20 cellular contexts compared by ENCODE assay signal in genomic region chr6:82740066-82740465, GRCh38.
DNase-seq lines count a peak whose midpoint lies in the region; ATAC-seq and TF ChIP-seq lines count a peak whose summit lies in the region.
"Had no signal": no experiment of that assay in that cellular context is flagged by ENCODE, and none has a peak within 500 bp of the region (broad histone marks: within the 10 kb centered on the region; RNA-seq: fewer than 3 reads in every experiment).

No MANE protein-coding gene starts in this region.

- H3K36me3 Mint-ChIP-seq in brain, result no peaks in the 10 kb centered on the region
- H3K36me3 Mint-ChIP-seq in neural progenitor cell, result no peaks in the 10 kb centered on the region
- H3K36me3 Mint-ChIP-seq in activated T-helper 1 cell treated with anti-CD3 and anti-CD28 coated beads, Interleukin-12 subunit alpha, Interleukin-12 subunit beta, Interleukin-2, Interleukin-4 antibody, amounts not matched to agents 30 ng/mL and 10 ng/mL and 1 ng/mL, durations not matched to agents 14 hours and 24 hours and 36 hours (ENCODE audit: low read depth), result no peaks in the 10 kb centered on the region

- H3K4me3 Mint-ChIP-seq in brain (peak overlapping the region in 2 of 5 experiments; percentile 6 to 28), neural progenitor cell (peak overlapping the region; percentile 20)
- H3K4me3 Mint-ChIP-seq in activated T-helper 1 cell treated with anti-CD3 and anti-CD28 coated beads, Interleukin-12 subunit alpha, Interleukin-12 subunit beta, Interleukin-2, Interleukin-4 antibody, amounts not matched to agents 30 ng/mL and 10 ng/mL and 1 ng/mL, durations not matched to agents 14 hours and 24 hours and 36 hours, result no peak overlapping the region

- peak overlapping the region; percentile 65 for H3K4me2 ChIP-seq in neural progenitor cell
- H3K4me2 ChIP-seq: A549 had no signal

- H3K9me3 Mint-ChIP-seq in brain (no peaks in the 10 kb centered on the region), neural progenitor cell (peaks cover 3% of the 10 kb centered on the region)
- no peaks in the 10 kb centered on the region for H3K9me3 Mint-ChIP-seq in activated T-helper 1 cell treated with anti-CD3 and anti-CD28 coated beads, Interleukin-12 subunit alpha, Interleukin-12 subunit beta, Interleukin-2, Interleukin-4 antibody, amounts not matched to agents 30 ng/mL and 10 ng/mL and 1 ng/mL, durations not matched to agents 14 hours and 24 hours and 36 hours

- no peak for ATAC-seq in upper lobe of left lung (ENCODE audit: low FRiP score in 2 of 2)
- ATAC-seq: A549, Panc1, SK-N-SH treated with all-trans-retinoic acid at 6 μM for 48 hours had no signal

- WGBS in HUES64, result 85% methylated on average over 4 of the region's 4 CpGs
- 61 to 80% methylated on average over 4 of the region's 4 CpGs for WGBS in upper lobe of left lung, 2 donors

- H3K4me3 ChIP-seq in HUES64 (ENCODE audit: low read length), result no peak overlapping the region
- H3K4me3 ChIP-seq in neural progenitor cell, result no peak overlapping the region
- H3K4me3 ChIP-seq in upper lobe of left lung, result no peak overlapping the region
- H3K4me3 ChIP-seq: A549 had no signal

- H3K27me3 Mint-ChIP-seq in brain (peaks cover 3% of the 10 kb centered on the region), neural progenitor cell (ENCODE audit: insufficient read depth, low read depth) (peaks cover 2% of the 10 kb centered on the region)
- peaks cover 2% of the 10 kb centered on the region for H3K27me3 Mint-ChIP-seq in activated T-helper 1 cell treated with anti-CD3 and anti-CD28 coated beads, Interleukin-12 subunit alpha, Interleukin-12 subunit beta, Interleukin-2, Interleukin-4 antibody, amounts not matched to agents 30 ng/mL and 10 ng/mL and 1 ng/mL, durations not matched to agents 14 hours and 24 hours and 36 hours (ENCODE audit: insufficient read depth)

- H2AFZ ChIP-seq in neural progenitor cell (replicated peaks), result no peak overlapping the region

- no peaks in the 10 kb centered on the region for H3K79me2 ChIP-seq in neural progenitor cell (ENCODE audit: low read depth)

- no peak for TF ChIP-seq POLR2A in upper lobe of left lung (IDR thresholded peaks at IDR 0.05)

- H3K4me1 Mint-ChIP-seq in brain, result peaks cover 50% of the 10 kb centered on the region
- peaks cover 87% of the 10 kb centered on the region for H3K4me1 Mint-ChIP-seq in neural progenitor cell
- no peaks in the 10 kb centered on the region for H3K4me1 Mint-ChIP-seq in activated T-helper 1 cell treated with anti-CD3 and anti-CD28 coated beads, Interleukin-12 subunit alpha, Interleukin-12 subunit beta, Interleukin-2, Interleukin-4 antibody, amounts not matched to agents 30 ng/mL and 10 ng/mL and 1 ng/mL, durations not matched to agents 14 hours and 24 hours and 36 hours (ENCODE audit: low read depth)

- H3K36me3 ChIP-seq in HUES64 (ENCODE audit: insufficient read depth, low read length) (no peaks in the 10 kb centered on the region), neural progenitor cell (no peaks in the 10 kb centered on the region), upper lobe of left lung (no peaks in the 10 kb centered on the region)
- H3K36me3 ChIP-seq: BE2C had no signal

- TF ChIP-seq EP300 in upper lobe of left lung (IDR thresholded peaks at IDR 0.05), result no peak

- peak overlapping the region; percentile 68 for H3K27ac ChIP-seq in HUES64 (ENCODE audit: low read depth, low read length)
- peak overlapping the region; percentile 96 for H3K27ac ChIP-seq in neural progenitor cell
- no peak overlapping the region for H3K27ac ChIP-seq in upper lobe of left lung
- H3K27ac ChIP-seq: A549 had no signal

- H3F3A ChIP-seq in neural progenitor cell (ENCODE audit: low read depth), result peaks cover 63% of the 10 kb centered on the region

- intact Hi-C loops in activated T-helper 1 cell treated with anti-CD3 and anti-CD28 coated beads, Interleukin-12 subunit alpha, Interleukin-12 subunit beta, Interleukin-2, Interleukin-4 antibody, amounts not matched to agents 30 ng/mL and 10 ng/mL and 1 ng/mL, durations not matched to agents 14 hours and 24 hours and 36 hours (cut with micrococcal nuclease), result no loop called here

- peak overlapping the region; percentile 48; the same call in 1 of the 2 replicates for H3K9ac ChIP-seq in HUES64 (ENCODE audit: low read depth, low read length)
- no peak overlapping the region for H3K9ac ChIP-seq in neural progenitor cell

- peak; percentile 27 for DNase-seq in Ammon's horn (ENCODE audit: low spot score)
- DNase-seq in neural progenitor cell (ENCODE audit: low spot score), result no peak
- DNase-seq in upper lobe of left lung, result no peak
- no peak for DNase-seq in activated T-helper 1 cell treated with anti-CD3 and anti-CD28 coated beads, Interleukin-12 subunit alpha, Interleukin-12 subunit beta, Interleukin-2, Interleukin-4 antibody, amounts not matched to agents 30 ng/mL and 10 ng/mL and 1 ng/mL, durations not matched to agents 14 hours and 24 hours and 36 hours (ENCODE audit: low spot score)
- DNase-seq in NCI-H2196 (lab: John Stamatoyannopoulos, UW; ENCODE audit: unreplicated experiment), result no peak
- DNase-seq: BE2C, DMS79, H7, KG1, NCI-H1092, NCI-H1436, NCI-H2029, NCI-H2171 treated with DMSO at 0.1 percent for 48 hours, NCI-H446, NCI-H526 had no signal

- TF ChIP-seq CTCF in brain (conservative IDR thresholded peaks at IDR 0.05), result no peak
- no peak for TF ChIP-seq CTCF in neural progenitor cell (IDR thresholded peaks at IDR 0.05)
- TF ChIP-seq CTCF in upper lobe of left lung (IDR thresholded peaks at IDR 0.05), result no peak

- no peaks in the 10 kb centered on the region for H4K20me1 ChIP-seq in neural progenitor cell (ENCODE audit: low read depth)

- H3K9me3 ChIP-seq in HUES64 (ENCODE audit: insufficient read depth, low read depth, low read length) (no peaks in the 10 kb centered on the region), neural progenitor cell (ENCODE audit: low read depth) (no peaks in the 10 kb centered on the region), upper lobe of left lung (no peaks in the 10 kb centered on the region)
- H3K9me3 ChIP-seq: A549, BE2C had no signal

- H3K4me1 ChIP-seq in HUES64 (ENCODE audit: insufficient read depth, low read length) (peaks cover 50% of the 10 kb centered on the region), neural progenitor cell (peaks cover 63% of the 10 kb centered on the region), upper lobe of left lung (no peaks in the 10 kb centered on the region)
- H3K4me1 ChIP-seq: A549, BE2C had no signal

- H3K27me3 ChIP-seq in HUES64 (ENCODE audit: insufficient read depth, low read length) (no peaks in the 10 kb centered on the region), neural progenitor cell (no peaks in the 10 kb centered on the region), upper lobe of left lung (no peaks in the 10 kb centered on the region)
- H3K27me3 ChIP-seq: BE2C had no signal

- H3K27ac Mint-ChIP-seq in brain, result peak overlapping the region in 3 of 5 experiments; percentile 64 to 91 (median 83)
- peak overlapping the region; percentile 99 for H3K27ac Mint-ChIP-seq in neural progenitor cell
- no peak overlapping the region for H3K27ac Mint-ChIP-seq in activated T-helper 1 cell treated with anti-CD3 and anti-CD28 coated beads, Interleukin-12 subunit alpha, Interleukin-12 subunit beta, Interleukin-2, Interleukin-4 antibody, amounts not matched to agents 30 ng/mL and 10 ng/mL and 1 ng/mL, durations not matched to agents 14 hours and 24 hours and 36 hours

Comparison
In these comparisons a context has a peak if more than half of its experiments do, and no peak if none do; other contexts are left out.
1. H3K27ac ChIP-seq: peak in HUES64 (single experiment) and neural progenitor cell (single experiment); none in upper lobe of left lung (0 of 4).